In the genomic region with DNA sequence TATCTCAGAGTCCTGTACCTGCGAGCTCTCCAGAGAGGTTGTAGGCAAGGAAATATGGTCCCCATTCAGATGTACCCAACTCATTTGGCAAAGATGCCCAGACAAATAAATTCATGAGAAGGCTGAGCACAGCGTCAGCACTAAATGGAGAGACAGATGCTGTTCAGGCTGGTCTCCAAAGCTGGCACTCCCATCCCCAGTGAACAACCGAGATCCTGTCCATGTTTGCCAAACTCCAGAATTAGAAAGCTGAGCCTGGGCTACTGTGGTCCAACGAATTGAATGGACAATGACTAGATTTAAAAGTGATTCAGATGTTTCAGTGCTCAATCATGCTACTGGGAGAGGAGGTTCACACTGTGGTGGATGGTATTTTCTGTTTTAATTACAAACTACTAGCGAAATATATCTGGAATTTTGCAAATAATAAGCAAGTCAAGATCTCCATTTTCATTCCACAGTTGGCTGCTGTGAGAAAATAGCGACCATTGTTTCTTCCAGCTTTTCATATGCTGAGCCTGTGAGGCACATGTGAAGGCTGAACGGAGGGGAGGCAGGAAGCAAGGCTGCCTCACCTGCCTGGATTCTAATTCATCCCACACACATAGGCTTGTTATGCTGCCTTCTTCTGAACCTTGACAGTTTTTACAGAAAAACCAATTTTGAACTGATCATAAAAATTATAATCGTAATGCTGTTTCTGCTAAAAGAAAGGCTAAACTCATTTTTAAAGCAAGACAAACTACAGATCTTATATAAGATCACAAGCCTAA, we compare ENCODE assay signal across 16 cellular contexts. TPM values are rescaled to one million over a fixed set of nuclear protein-coding genes. Genes with fewer than 3 reads are reported as not detected.
DNase-seq lines count a peak whose midpoint lies in the region; ATAC-seq and TF ChIP-seq lines count a peak whose summit lies in the region.
"Had no signal": no experiment of that assay in that cellular context is flagged by ENCODE, and none has a peak within 500 bp of the region (broad histone marks: within the 10 kb centered on the region; RNA-seq: fewer than 3 reads in every experiment).

No MANE protein-coding gene starts in this region.

- peaks cover 13% of the 10 kb centered on the region for H3K4me1 ChIP-seq in GM23248 (ENCODE audit: insufficient read depth)
- H3K4me1 ChIP-seq in gastrocnemius medialis, result peaks cover 0 to 9% of the 10 kb centered on the region in 2 donors
- peaks cover 13% of the 10 kb centered on the region for H3K4me1 ChIP-seq in body of pancreas
- H3K4me1 ChIP-seq: gastroesophageal sphincter had no signal

- TF ChIP-seq CTCF in gastrocnemius medialis (IDR thresholded peaks at IDR 0.05 in 4 of 5, conservative IDR thresholded peaks at IDR 0.05 in 1 of 5) (no peak), body of pancreas (IDR thresholded peaks at IDR 0.05) (no peak), GM20000 (IDR thresholded peaks at IDR 0.05; ENCODE audit: extremely low read depth, missing control alignments) (no peak)

- no peaks in the 10 kb centered on the region for H3K36me3 ChIP-seq in GM23248 (ENCODE audit: low read depth)
- no peaks in the 10 kb centered on the region for H3K36me3 ChIP-seq in gastrocnemius medialis
- H3K36me3 ChIP-seq in body of pancreas (replicated peaks in 1 of 2; ENCODE audit: insufficient read depth in 1 of 2, low read depth in 2 of 2), result no peaks in the 10 kb centered on the region
- H3K36me3 ChIP-seq: gastroesophageal sphincter, stomach had no signal

- in situ Hi-C loops in GM23248 (cut with MboI) (no loop called here), gastrocnemius medialis (cut with MboI; ENCODE audit: low sequenced_read_pairs in 4 of 4) (no loop called here)

- H3K9ac ChIP-seq in GM23248, result no peak overlapping the region

- H2AFZ ChIP-seq in GM23248, result 0 out of 2 replicates have a peak overlapping the region, but pooled peaks have one; percentile 0

- DNase-seq in GM23248 (peak; percentile 51), RPMI7951 (ENCODE audit: low read depth) (peak; percentile 23), head of caudate nucleus (peak; percentile 29 to 93 (median 77)), gastrocnemius medialis (peak; percentile 14 to 24), body of pancreas (no peak), ecto neural progenitor cell (ENCODE audit: low spot score) (no peak), GM20000 (ENCODE audit: low spot score) (no peak)
- DNase-seq: GF-D8; immature natural killer cell; NK-92 treated with Interleukin-12 subunit alpha and Interleukin-12 subunit beta, amount 100 ng/mL, for 24 hours; stomach had no signal

- peaks cover 11% of the 10 kb centered on the region for H3F3A ChIP-seq in GM23248 (ENCODE audit: insufficient read depth)

- ATAC-seq in gastrocnemius medialis, result peak; percentile 76 to 79
- ATAC-seq in body of pancreas, result no peak
- ATAC-seq: gastroesophageal sphincter had no signal

- no peaks in the 10 kb centered on the region for H3K9me2 ChIP-seq in GM23248 (ENCODE audit: insufficient read depth)

- no peaks in the 10 kb centered on the region for H3K79me2 ChIP-seq in GM23248 (ENCODE audit: insufficient read depth)

- H3K27ac ChIP-seq in GM23248, result peak overlapping the region; percentile 26; the same call in 1 of the 2 replicates
- peak overlapping the region in 2 of 4 donors; percentile 16 to 46 for H3K27ac ChIP-seq in gastrocnemius medialis
- no peak overlapping the region for H3K27ac ChIP-seq in body of pancreas
- H3K27ac ChIP-seq: gastroesophageal sphincter, stomach had no signal

- no peaks in the 10 kb centered on the region for H3K27me3 ChIP-seq in GM23248 (replicated peaks; ENCODE audit: insufficient read depth)
- H3K27me3 ChIP-seq in gastrocnemius medialis, result no peaks in the 10 kb centered on the region
- H3K27me3 ChIP-seq in body of pancreas, result no peaks in the 10 kb centered on the region
- H3K27me3 ChIP-seq: gastroesophageal sphincter, stomach had no signal

- TF ChIP-seq POLR2A in gastrocnemius medialis (IDR thresholded peaks at IDR 0.05) (no peak), body of pancreas (IDR thresholded peaks at IDR 0.05) (no peak)

- H3K9me3 ChIP-seq in GM23248 (ENCODE audit: low read depth) (no peaks in the 10 kb centered on the region), gastrocnemius medialis (peaks cover 0 to 2% (median 0%) of the 10 kb centered on the region in 3 donors), body of pancreas (no peaks in the 10 kb centered on the region)

- WGBS in GM23248 (ENCODE audit: low coverage in 1 of 2, low lambda C conversion rate in 2 of 2, missing lambda C conversion rate in 2 of 2), 2 experiments, result 18 to 19% methylated on average over 8 of the region's 8 CpGs
- 82 to 87% methylated on average over 8 of the region's 8 CpGs for WGBS in body of pancreas, 2 donors

- intact Hi-C loops in head of caudate nucleus (cut with DNase I), result no loop called here
- intact Hi-C loops in gastrocnemius medialis (cut with DNase I; ENCODE audit: low total_unique reads), result no loop called here
- intact Hi-C loops in body of pancreas (cut with DNase I), result no loop called here

- H3K4me2 ChIP-seq in GM23248 (ENCODE audit: unreplicated experiment), result peak overlapping the region; percentile 39

- no peaks in the 10 kb centered on the region for H4K20me1 ChIP-seq in GM23248 (ENCODE audit: insufficient read depth)

- H3K4me3 ChIP-seq in GM23248, result peak overlapping the region; percentile 8
- H3K4me3 ChIP-seq in gastrocnemius medialis, result no peak overlapping the region
- no peak overlapping the region for H3K4me3 ChIP-seq in body of pancreas
- H3K4me3 ChIP-seq: gastroesophageal sphincter, lung, stomach had no signal

RNA-seq across cellular contexts. Expression of a gene that starts 22.6 kb away (rescaled TPM):
- not detected in 2 replicates for total RNA-seq in GM23248 (2014; rRNA removed; shearing (Covaris generic))
- polyA plus RNA-seq in GM23248 (2016; fragmentation: Nextera tagmentation; extraction: Ambion mirVana), result not detected in 2 replicates
- 1.2 TPM in 1 of 2 replicates, not detected in the other for total RNA-seq in RPMI7951 (2014; rRNA removed; shearing (Covaris generic))
- not detected for total RNA-seq in gastrocnemius medialis
- 1 to 10 TPM; 8.6 to 9.9 TPM for total RNA-seq in body of pancreas
- total RNA-seq: activated T-helper 2 cell treated with anti-CD3 and anti-CD28 coated beads, Interferon-gamma antibody, Interleukin-2, Interleukin-4, amounts not matched to agents 10 μg/mL and 5 μg/mL and 100 μg/mL, durations not matched to agents 14 hours and 24 hours and 36 hours; lung; MCF 10A; stomach; T-helper 1 cell treated with Interleukin-12 subunit alpha and Interleukin-12 subunit beta and Interleukin-4 antibody, amounts not matched to agents 30 ng/mL and 1 ng/mL, for 36 hours had no signal
- polyA plus RNA-seq: immature natural killer cell had no signal

Comparison
In these comparisons a context has a peak if more than half of its experiments do, and no peak if none do; other contexts are left out.
1. DNase-seq: peak in GM23248 (single experiment), RPMI7951 (single experiment), head of caudate nucleus (42 of 42) and gastrocnemius medialis (2 of 2); none in body of pancreas (0 of 4), ecto neural progenitor cell (single experiment) and GM20000 (single experiment).